In genomic region chr21:33552093-33552998, GRCh38 we compare ENCODE assay signal across 1 cellular context.
TF ChIP-seq lines count a peak whose summit lies in the region.

No MANE protein-coding gene starts in this region.

TF ChIP-seq in GM12878, 131 proteins besides CTCF, POLR2A, EP300 and RAD21:
- TF ChIP-seq FOXK2 (IDR thresholded peaks at IDR 0.05) (no peak), MLLT1 (IDR thresholded peaks at IDR 0.05) (0 out of 2 replicates have a peak, but pooled peaks have one; percentile 42), ATF7 (IDR thresholded peaks at IDR 0.05; ENCODE audit: low read depth) (peak; percentile 92), ATF2 (IDR thresholded peaks at IDR 0.05; ENCODE audit: low read length) (no peak), CREB1 (IDR thresholded peaks at IDR 0.05; ENCODE audit: low read depth) (peak; percentile 81), ZNF592 (IDR thresholded peaks at IDR 0.05) (no peak), LARP7 (IDR thresholded peaks at IDR 0.05) (no peak), SREBF2 (IDR thresholded peaks at IDR 0.05; ENCODE audit: low read length) (no peak), POLR2AphosphoS5 (IDR thresholded peaks at IDR 0.05; ENCODE audit: low read length) (peak; percentile 81), PML (IDR thresholded peaks at IDR 0.05; ENCODE audit: low read length) (peak; percentile 41; the same call in 1 of the 2 replicates), ZBTB33 (IDR thresholded peaks at IDR 0.05) (peak; percentile 41), CREM (IDR thresholded peaks at IDR 0.05; ENCODE audit: low read depth) (peak; percentile 61; the same call in 1 of the 2 replicates), BRCA1 (IDR thresholded peaks at IDR 0.05; ENCODE audit: low read depth, low read length) (no peak)
